8 cellular contexts compared by ENCODE assay signal in the genomic region with DNA sequence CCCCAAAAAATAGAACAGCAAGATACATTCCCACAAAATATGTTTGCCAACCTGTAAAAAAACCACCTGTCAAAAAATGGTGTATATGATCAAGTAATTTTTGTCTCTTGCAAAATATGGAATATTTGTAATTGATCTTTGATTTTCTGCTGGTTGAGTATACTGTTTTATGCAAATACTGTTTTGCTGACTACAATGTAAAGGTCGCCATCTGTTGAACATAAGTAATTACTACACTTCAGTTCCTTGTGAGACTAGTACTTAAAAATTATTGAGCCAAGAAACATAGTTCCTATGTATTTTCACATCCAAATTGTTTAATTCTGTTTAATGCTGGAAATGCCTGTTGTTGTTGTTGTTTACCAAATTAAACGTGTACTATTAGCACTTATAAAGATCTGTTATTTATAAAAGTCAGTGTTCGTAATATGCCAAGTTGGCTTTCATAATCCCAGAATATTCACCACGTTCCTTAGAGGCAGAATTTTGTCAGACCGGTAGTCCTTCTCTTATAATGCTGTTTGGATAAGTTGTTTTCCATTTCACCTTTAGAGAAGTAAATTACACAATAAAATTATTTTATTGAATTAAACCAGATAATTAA.
A peak's percentile ranks its signal among the peaks of the same experiment; 100 is the strongest.
DNase-seq lines count a peak whose midpoint lies in the region; ATAC-seq and TF ChIP-seq lines count a peak whose summit lies in the region.

No MANE protein-coding gene starts in this region.

- TF ChIP-seq POLR2A in uterus (IDR thresholded peaks at IDR 0.05) = no peak

- H3K4me3 ChIP-seq in AG04450 (ENCODE audit: low read depth, low read length) (no peak overlapping the region), astrocyte of the cerebellum (ENCODE audit: low read depth, low read length) (no peak overlapping the region), kidney epithelial cell (ENCODE audit: low read depth, low read length) (no peak overlapping the region), uterus (no peak overlapping the region)

- no peaks in the 10 kb centered on the region for H3K36me3 ChIP-seq in kidney epithelial cell (ENCODE audit: control insufficient read depth, insufficient read depth, low read length)
- H3K36me3 ChIP-seq in uterus = no peaks in the 10 kb centered on the region

- no peaks in the 10 kb centered on the region for H3K4me1 ChIP-seq in uterus

- in situ Hi-C loops in astrocyte of the cerebellum (cut with HindIII; ENCODE audit: low sequenced_read_pairs) = no loop called here

- H3K9me3 ChIP-seq in AG04450 (ENCODE audit: control insufficient read depth, insufficient read depth, low read length) (no peaks in the 10 kb centered on the region), uterus (no peaks in the 10 kb centered on the region)

- TF ChIP-seq CTCF in AG04450 (IDR thresholded peaks at IDR 0.05; ENCODE audit: low read depth, low read length) (peak; percentile 71), GM12872 (IDR thresholded peaks at IDR 0.05; ENCODE audit: insufficient read depth, low read depth, low read length) (peak; percentile 40; the same call in 2 of the 3 replicates), astrocyte of the cerebellum (IDR thresholded peaks at IDR 0.05; ENCODE audit: low read depth, low read length, missing control alignments) (peak; percentile 5), kidney epithelial cell (IDR thresholded peaks at IDR 0.05; ENCODE audit: insufficient read depth, low read length, poor library complexity, severe bottlenecking) (peak; percentile 46), uterus (IDR thresholded peaks at IDR 0.05) (peak; percentile 41 to 74 (median 61))

- peak; percentile 37 for DNase-seq in AG04450 (ENCODE audit: low read depth, low spot score)
- DNase-seq in NCI-H1436 treated with DMSO at 0.1 percent for 48 hours (lab: John Stamatoyannopoulos, UW) = peak; percentile 3
- DNase-seq in astrocyte of the cerebellum (ENCODE audit: low read depth) = peak; percentile 65
- peak; percentile 18 for DNase-seq in kidney epithelial cell (ENCODE audit: low read depth)
- no peak for DNase-seq in uterus

- CTCF ChIA-PET in AG04450 (lab: Charles Lee) = interaction anchor here (0.6 to 1.8 kb wide), 8 partner anchors 166 to 529 kb away, joined by 3 to 30 read pairs (median 4); no protein-coding TSS in a partner anchor

- no peaks in the 10 kb centered on the region for H3K27me3 ChIP-seq in AG04450 (ENCODE audit: control insufficient read depth, insufficient read depth, low read length)
- H3K27me3 ChIP-seq in kidney epithelial cell (ENCODE audit: control insufficient read depth, insufficient read depth, low read length) = no peaks in the 10 kb centered on the region
- H3K27me3 ChIP-seq in uterus = no peaks in the 10 kb centered on the region

- POLR2A ChIA-PET in AG04450 (lab: Yijun Ruan, JAX) = no interaction called here

- intact Hi-C loops in uterus (cut with DNase I; ENCODE audit: low total_unique reads) = no loop called here

- ATAC-seq in HG02610 (IDR thresholded peaks at IDR 0.05; ENCODE audit: unreplicated experiment) (peak; percentile 80), HG02840 (IDR thresholded peaks at IDR 0.05; ENCODE audit: low FRiP score, unreplicated experiment) (no peak)

- H3K27ac ChIP-seq in AG04450 (ENCODE audit: low read depth, low read length) = no peak overlapping the region
- peak overlapping the region in 1 of 2 donors; percentile 33 for H3K27ac ChIP-seq in uterus

Comparison
In these comparisons a context has a peak if more than half of its experiments do, and no peak if none do; other contexts are left out.
1. DNase-seq: peak in AG04450 (single experiment), NCI-H1436 treated with DMSO at 0.1 percent for 48 hours (single experiment), astrocyte of the cerebellum (single experiment) and kidney epithelial cell (single experiment); none in uterus (0 of 2).
2. CTCF ChIP-seq: peak in every context shown above with its lines; median percentile 71 in AG04450; 61 in uterus; 46 in kidney epithelial cell; 40 in GM12872; 5 in astrocyte of the cerebellum.